ENCODE assay signal across 8 cellular contexts in genomic region chr17:64147110-64148016, GRCh38. TPM values are rescaled to one million over a fixed set of nuclear protein-coding genes. Genes with fewer than 3 reads are reported as not detected.
DNase-seq lines count a peak whose midpoint lies in the region; ATAC-seq and TF ChIP-seq lines count a peak whose summit lies in the region.

No MANE protein-coding gene starts in this region.

- H3K23ac ChIP-seq in neuronal stem cell (ENCODE audit: low read depth, low read length, poor library complexity), result no peak overlapping the region

- no peak overlapping the region for H2BK120ac ChIP-seq in neuronal stem cell (ENCODE audit: low read depth, low read length)

- no peaks in the 10 kb centered on the region for H3K79me1 ChIP-seq in neuronal stem cell (ENCODE audit: low read depth, low read length)

- H3K79me2 ChIP-seq in Loucy (ENCODE audit: insufficient read depth, low read length), result peaks cover 26% of the 10 kb centered on the region

- H3K4me3 ChIP-seq in GM06990 (replicated peaks; ENCODE audit: low read depth, low read length) (peak overlapping the region; percentile 97), Loucy (ENCODE audit: low read length, poor library complexity, severe bottlenecking) (peak overlapping the region; percentile 84), neuronal stem cell (ENCODE audit: low read length in 2 of 2) (peak overlapping the region; percentile 77 to 88)

- H3K27ac ChIP-seq in neuronal stem cell (replicated peaks; ENCODE audit: low read length), result no peak overlapping the region

- TF ChIP-seq CTCF in GM06990 (IDR thresholded peaks at IDR 0.05; ENCODE audit: insufficient read depth, low read length, poor library complexity, severe bottlenecking) (no peak), Loucy (conservative IDR thresholded peaks at IDR 0.05; ENCODE audit: low read length) (no peak)

- H3K9me2 ChIP-seq in Loucy (replicated peaks; ENCODE audit: low read depth, low read length), result no peaks in the 10 kb centered on the region

- H3K4me2 ChIP-seq in Loucy (ENCODE audit: low read depth, low read length, poor library complexity, severe bottlenecking) (peak overlapping the region; percentile 86), neuronal stem cell (ENCODE audit: insufficient read depth, low read length, poor library complexity, severe bottlenecking) (peak overlapping the region; percentile 84)

- no peak overlapping the region for H4K91ac ChIP-seq in neuronal stem cell (ENCODE audit: low read depth, low read length, poor library complexity)

- H2BK5ac ChIP-seq in neuronal stem cell (ENCODE audit: low read length), result no peak overlapping the region

- no peak overlapping the region for H2BK15ac ChIP-seq in neuronal stem cell (ENCODE audit: low read length)

- no peak overlapping the region for H2BK12ac ChIP-seq in neuronal stem cell (ENCODE audit: low read length)

- H3K36me3 ChIP-seq in GM06990 (ENCODE audit: control insufficient read depth, insufficient read depth, low read length), result peaks cover 3% of the 10 kb centered on the region
- H3K36me3 ChIP-seq in Loucy (ENCODE audit: insufficient read depth, low read length), result peaks cover 11% of the 10 kb centered on the region; the same call in 1 of the 2 replicates
- H3K36me3 ChIP-seq in neuronal stem cell (replicated peaks in 1 of 2; ENCODE audit: control insufficient read depth in 2 of 2, insufficient read depth in 2 of 2, low read length in 2 of 2), result peaks cover 2 to 48% of the 10 kb centered on the region in 2 donors

- no CpG with 5 or more reads among the region's 15 CpGs for WGBS in neuronal stem cell (ENCODE audit: extremely low coverage in 2 of 2, insufficient read length in 2 of 2, insufficient replicate concordance in 1 of 2), 2 donors

- no peak overlapping the region for H2AK5ac ChIP-seq in neuronal stem cell (ENCODE audit: low read depth, low read length)

- no peak for DNase-seq in GM06990 (ENCODE audit: extremely low read depth, insufficient read length)
- peak; percentile 22 for DNase-seq in cerebellum (ENCODE audit: low spot score)
- no peak for DNase-seq in neuronal stem cell (ENCODE audit: low spot score)
- no peak for DNase-seq in amygdala (lab: John Stamatoyannopoulos, UW)
- no peak for DNase-seq in NCI-H748 treated with DMSO at 0.1 percent for 48 hours (lab: John Stamatoyannopoulos, UW)

- no peak overlapping the region for H2AFZ ChIP-seq in Loucy (ENCODE audit: low read length)
- H2AFZ ChIP-seq in neuronal stem cell (ENCODE audit: low read length), result no peak overlapping the region

- no peak overlapping the region for H3K18ac ChIP-seq in neuronal stem cell (ENCODE audit: low read length)

- no peak overlapping the region for H3K14ac ChIP-seq in neuronal stem cell (ENCODE audit: low read length)

- H3K9me3 ChIP-seq in Loucy (ENCODE audit: insufficient read depth, low read depth, low read length) (no peaks in the 10 kb centered on the region), neuronal stem cell (replicated peaks in 1 of 2; ENCODE audit: control insufficient read depth in 2 of 2, insufficient read depth in 1 of 2, low read depth in 1 of 2, low read length in 2 of 2) (no peaks in the 10 kb centered on the region)

- H4K8ac ChIP-seq in neuronal stem cell (ENCODE audit: low read depth, low read length), result no peak overlapping the region

- H3F3A ChIP-seq in Loucy (ENCODE audit: low read depth), result no peaks in the 10 kb centered on the region

- H3K9ac ChIP-seq in Loucy (ENCODE audit: low read depth, low read length, poor library complexity, severe bottlenecking), result peak overlapping the region; percentile 95
- H3K9ac ChIP-seq in neuronal stem cell (ENCODE audit: low read depth, low read length, poor library complexity), result no peak overlapping the region

- no peak for ATAC-seq in GM19463 (IDR thresholded peaks at IDR 0.05; ENCODE audit: unreplicated experiment)
- no peak for ATAC-seq in HG03520 (IDR thresholded peaks at IDR 0.05; ENCODE audit: unreplicated experiment)

- peaks cover 17% of the 10 kb centered on the region for H4K20me1 ChIP-seq in Loucy (ENCODE audit: insufficient read depth, low read length, poor library complexity, severe bottlenecking)

- H3K4ac ChIP-seq in neuronal stem cell (ENCODE audit: low read length), result no peak overlapping the region

- peaks cover 11% of the 10 kb centered on the region for H3K4me1 ChIP-seq in Loucy (ENCODE audit: insufficient read depth, low read length, poor library complexity, severe bottlenecking)
- H3K4me1 ChIP-seq in neuronal stem cell (ENCODE audit: control insufficient read depth in 2 of 2, insufficient read depth in 1 of 2, low read depth in 1 of 2, low read length in 2 of 2), result peaks cover 0 to 2% of the 10 kb centered on the region in 2 donors

- H3K27me3 ChIP-seq in GM06990 (replicated peaks; ENCODE audit: control insufficient read depth, insufficient read depth, low read length), result no peaks in the 10 kb centered on the region
- H3K27me3 ChIP-seq in Loucy (ENCODE audit: insufficient read depth, low read length, poor library complexity, severe bottlenecking), result no peaks in the 10 kb centered on the region
- H3K27me3 ChIP-seq in neuronal stem cell (ENCODE audit: control insufficient read depth in 3 of 3, insufficient read depth in 3 of 3, low read depth in 1 of 3, low read length in 3 of 3), result no peaks in the 10 kb centered on the region

RNA-seq across cellular contexts. Expression of gene ERN1, which starts 17.4 kb away (rescaled TPM):
- total RNA-seq in cerebellum, result 8.7 TPM
- polyA plus RNA-seq in neuronal stem cell (2013, experiment 1 of 2), result 3.0 TPM
- polyA plus RNA-seq in neuronal stem cell (2013, experiment 2 of 2), result 2.7 TPM
